In the genomic region with DNA sequence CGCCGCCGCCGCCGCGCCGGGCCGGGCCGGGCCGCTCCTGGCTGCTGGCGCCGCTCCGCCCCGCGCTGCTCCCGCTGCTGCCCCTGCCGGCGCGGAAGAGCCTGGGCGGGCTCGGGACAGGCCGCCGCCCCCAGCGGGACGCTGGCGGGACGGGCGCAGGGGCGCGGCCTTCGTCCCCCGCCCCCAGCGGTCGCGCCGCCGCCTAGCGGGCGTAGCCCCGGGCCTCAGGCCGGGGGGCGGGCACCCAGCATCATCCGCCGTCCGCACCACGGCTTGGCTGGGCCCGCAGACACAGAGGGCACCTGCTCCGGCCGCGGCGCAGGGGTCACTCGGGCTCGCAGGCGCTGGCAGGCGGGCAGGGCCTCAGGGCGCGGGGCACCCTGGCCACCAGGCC, we compare ENCODE assay signal across 8 cellular contexts. TPM values are rescaled to one million over a fixed set of nuclear protein-coding genes. Genes with fewer than 3 reads are reported as not detected.
A peak's percentile ranks its signal among the peaks of the same experiment; 100 is the strongest.
DNase-seq lines count a peak whose midpoint lies in the region; ATAC-seq and TF ChIP-seq lines count a peak whose summit lies in the region.

A gene (minus strand): TSS at position 107 of the 394 bp plus-strand sequence. CDS start 218 bp downstream, outside the sequence.

- H3K4me3 Mint-ChIP-seq in dendritic cell treated with granulocyte-macrophage colony-stimulating factor and Interleukin-4, amounts not matched to agents 40 ng/mL and 50 ng/mL, for 4 days: peak within 1 kb of the TSS; percentile 97

- no peaks in the 10 kb centered on the region for H3K27me3 ChIP-seq in left lung

- peak; percentile 61 for DNase-seq in SIG-M5 treated with dmso at 0.1 percent for 504 hours (lab: John Stamatoyannopoulos, UW; ENCODE audit: unreplicated experiment)
- no peak for DNase-seq in SIG-M5 (lab: John Stamatoyannopoulos, UW)
- DNase-seq in NCI-H146 treated with DMSO at 0.1 percent for 48 hours (lab: John Stamatoyannopoulos, UW; ENCODE audit: unreplicated experiment): peak; percentile 21
- peak; percentile 49 for DNase-seq in activated CD4-positive, alpha-beta T cell treated with anti-CD3 and anti-CD28 coated beads for 4 hours
- DNase-seq in left lung: peak; percentile 59 to 92
- peak; percentile 68 to 71 for DNase-seq in stimulated activated CD4-positive, alpha-beta T cell treated with anti-CD3 and anti-CD28 coated beads, Interleukin-2, amount 100 ng/mL, for 24 hours

- TF ChIP-seq CTCF in left lung (IDR thresholded peaks at IDR 0.05): peak; percentile 36 to 58

- H3K27me3 Mint-ChIP-seq in dendritic cell treated with granulocyte-macrophage colony-stimulating factor and Interleukin-4, amounts not matched to agents 40 ng/mL and 50 ng/mL, for 4 days: no peaks in the 10 kb centered on the region

- H3K4me1 ChIP-seq in left lung: peaks cover 0 to 23% of the 10 kb centered on the region in 2 donors

- peak within 1 kb of the TSS; percentile 70 for H3K27ac ChIP-seq in left lung

- H3K9me3 Mint-ChIP-seq in dendritic cell treated with granulocyte-macrophage colony-stimulating factor and Interleukin-4, amounts not matched to agents 40 ng/mL and 50 ng/mL, for 4 days: no peaks in the 10 kb centered on the region

- no peaks in the 10 kb centered on the region for H3K9me3 ChIP-seq in left lung

- peaks cover 0 to 3% of the 10 kb centered on the region in 2 donors for H3K36me3 ChIP-seq in left lung

- peak within 1 kb of the TSS; percentile 87 for H3K27ac Mint-ChIP-seq in dendritic cell treated with granulocyte-macrophage colony-stimulating factor and Interleukin-4, amounts not matched to agents 40 ng/mL and 50 ng/mL, for 4 days

- peaks cover 37% of the 10 kb centered on the region for H3K4me1 Mint-ChIP-seq in dendritic cell treated with granulocyte-macrophage colony-stimulating factor and Interleukin-4, amounts not matched to agents 40 ng/mL and 50 ng/mL, for 4 days (ENCODE audit: low read depth)

- ATAC-seq in HG02678 (IDR thresholded peaks at IDR 0.05; ENCODE audit: unreplicated experiment): peak; percentile 80
- ATAC-seq in left lung: peak; percentile 98

- intact Hi-C loops in dendritic cell treated with granulocyte-macrophage colony-stimulating factor and Interleukin-4, amounts not matched to agents 40 ng/mL and 50 ng/mL, for 4 days (cut with micrococcal nuclease): loop anchor here (1.0 kb wide), 1 partner anchor 26 kb away; a partner anchor contains a TSS
- intact Hi-C loops in left lung (cut with DNase I): no loop called here

- H3K36me3 Mint-ChIP-seq in dendritic cell treated with granulocyte-macrophage colony-stimulating factor and Interleukin-4, amounts not matched to agents 40 ng/mL and 50 ng/mL, for 4 days (ENCODE audit: low read depth): peaks cover 10% of the 10 kb centered on the region

- H3K4me3 ChIP-seq in left lung: peak within 1 kb of the TSS; percentile 75 to 82

RNA-seq across cellular contexts. Expression of the gene that starts here (rescaled TPM):
- 10 to 100 TPM; 69.3 to 73.1 TPM for total RNA-seq in left lung
